15 cellular contexts compared by ENCODE assay signal in the genomic region with DNA sequence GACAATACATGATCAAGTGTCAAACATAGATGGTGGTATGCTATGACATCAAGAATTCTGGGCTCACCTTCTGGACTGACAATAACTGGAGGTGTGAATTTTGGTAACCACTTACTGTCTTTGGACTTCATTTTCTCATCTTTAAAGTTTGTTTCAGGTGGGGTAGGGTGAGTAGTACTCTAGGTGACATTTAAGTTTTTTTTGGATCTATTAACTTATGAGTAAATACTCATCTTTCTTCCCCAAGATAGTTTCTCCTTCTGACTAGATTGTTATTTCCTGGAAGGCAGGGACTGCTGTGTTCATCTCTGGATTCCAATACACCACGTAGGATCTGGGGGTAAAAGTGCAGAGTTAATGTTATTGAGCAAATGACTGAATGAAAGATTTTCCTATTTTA. TPM values are rescaled to one million over a fixed set of nuclear protein-coding genes. Genes with fewer than 3 reads are reported as not detected.
DNase-seq lines count a peak whose midpoint lies in the region; ATAC-seq, FAIRE-seq and TF ChIP-seq lines count a peak whose summit lies in the region.
"Had no signal": no experiment of that assay in that cellular context is flagged by ENCODE, and none has a peak within 500 bp of the region (broad histone marks: within the 10 kb centered on the region; RNA-seq: fewer than 3 reads in every experiment).

No MANE protein-coding gene starts in this region.

- ATAC-seq in activated CD4-positive, alpha-beta T cell treated with anti-CD3 and anti-CD28 coated beads for 36 hours, result peak; percentile 47
- peak; percentile 48 for ATAC-seq in stimulated activated naive CD8-positive, alpha-beta T cell treated with anti-CD3 and anti-CD28 coated beads, Interleukin-15, Interleukin-2, amounts not matched to agents 100 U/mL and 50 U/mL, for 24 hours
- ATAC-seq in T-helper 17 cell, result no peak
- ATAC-seq: GM23338 had no signal

- peaks cover 12% of the 10 kb centered on the region for H3K4me1 Mint-ChIP-seq in activated CD4-positive, alpha-beta T cell treated with anti-CD3 and anti-CD28 coated beads for 36 hours
- peaks cover 16% of the 10 kb centered on the region for H3K4me1 Mint-ChIP-seq in activated naive CD4-positive, alpha-beta T cell treated with anti-CD3 and anti-CD28 coated beads for 36 hours (ENCODE audit: low read depth)
- H3K4me1 Mint-ChIP-seq in T-helper 17 cell, result peaks cover 12% of the 10 kb centered on the region
- H3K4me1 Mint-ChIP-seq: GM23338 had no signal

- FAIRE-seq in GM12891 (lab: Jason Lieb, UNC), result peak; percentile 60
- FAIRE-seq: GM18507 had no signal

- CTCF ChIA-PET in activated CD4-positive, alpha-beta T cell treated with anti-CD3 and anti-CD28 coated beads for 36 hours (lab: Charles Lee), result interaction anchor here (1.0 kb wide), 1 partner anchor 10 kb away, joined by 3 read pairs; no protein-coding TSS in a partner anchor
- CTCF ChIA-PET in activated naive CD4-positive, alpha-beta T cell treated with anti-CD3 and anti-CD28 coated beads for 36 hours (lab: Charles Lee), result interaction anchor here (1.2 to 1.6 kb wide), 2 partner anchors 14 to 16 kb away, joined by 3 to 5 read pairs; no protein-coding TSS in a partner anchor

- DNase-seq in activated CD4-positive, alpha-beta T cell treated with anti-CD3 and anti-CD28 coated beads for 36 hours, result no peak
- no peak for DNase-seq in activated CD4-positive, alpha-beta T cell treated with anti-CD3 and anti-CD28 coated beads for 4 hours
- DNase-seq in activated naive CD4-positive, alpha-beta T cell treated with anti-CD3 and anti-CD28 coated beads for 36 hours, result peak; percentile 27
- no peak for DNase-seq in activated naive CD4-positive, alpha-beta T cell treated with Interleukin-2 at 50 U/mL for 16 hours
- DNase-seq in GM12891 (ENCODE audit: insufficient read length, low spot score) (no peak), T-helper 17 cell (no peak)
- DNase-seq in stimulated activated naive CD8-positive, alpha-beta T cell treated with anti-CD3 and anti-CD28 coated beads, Interleukin-15, Interleukin-2, amounts not matched to agents 100 U/mL and 50 U/mL, for 24 hours, result no peak
- DNase-seq: 8988T, AML-193, DMS53, GF-D8, H7 had no signal

- intact Hi-C loops in activated CD4-positive, alpha-beta T cell treated with anti-CD3 and anti-CD28 coated beads for 36 hours (cut with DNase I, micrococcal nuclease), result no loop called here
- intact Hi-C loops in activated naive CD4-positive, alpha-beta T cell treated with anti-CD3 and anti-CD28 coated beads for 36 hours (cut with micrococcal nuclease), result loop anchor here (1.0 kb wide), 2 partner anchors 19 to 102 kb away; no protein-coding TSS in a partner anchor

- peaks cover 4% of the 10 kb centered on the region for H3K36me3 Mint-ChIP-seq in activated CD4-positive, alpha-beta T cell treated with anti-CD3 and anti-CD28 coated beads for 36 hours (ENCODE audit: low read depth)
- peaks cover 2% of the 10 kb centered on the region for H3K36me3 Mint-ChIP-seq in activated naive CD4-positive, alpha-beta T cell treated with anti-CD3 and anti-CD28 coated beads for 36 hours (ENCODE audit: low read depth)
- H3K36me3 Mint-ChIP-seq in T-helper 17 cell (ENCODE audit: low read depth), result no peaks in the 10 kb centered on the region

- no peak overlapping the region for H3K27ac Mint-ChIP-seq in activated CD4-positive, alpha-beta T cell treated with anti-CD3 and anti-CD28 coated beads for 36 hours
- no peak overlapping the region for H3K27ac Mint-ChIP-seq in activated naive CD4-positive, alpha-beta T cell treated with anti-CD3 and anti-CD28 coated beads for 36 hours
- H3K27ac Mint-ChIP-seq in T-helper 17 cell, result no peak overlapping the region
- H3K27ac Mint-ChIP-seq: GM23338 had no signal

- H3K27me3 Mint-ChIP-seq in activated CD4-positive, alpha-beta T cell treated with anti-CD3 and anti-CD28 coated beads for 36 hours, result no peaks in the 10 kb centered on the region
- H3K27me3 Mint-ChIP-seq in activated naive CD4-positive, alpha-beta T cell treated with anti-CD3 and anti-CD28 coated beads for 36 hours (ENCODE audit: low read depth), result no peaks in the 10 kb centered on the region
- no peaks in the 10 kb centered on the region for H3K27me3 Mint-ChIP-seq in T-helper 17 cell

- H3K4me3 Mint-ChIP-seq in activated CD4-positive, alpha-beta T cell treated with anti-CD3 and anti-CD28 coated beads for 36 hours, result no peak overlapping the region
- no peak overlapping the region for H3K4me3 Mint-ChIP-seq in activated naive CD4-positive, alpha-beta T cell treated with anti-CD3 and anti-CD28 coated beads for 36 hours
- no peak overlapping the region for H3K4me3 Mint-ChIP-seq in T-helper 17 cell
- H3K4me3 Mint-ChIP-seq: GM23338 had no signal

- no peaks in the 10 kb centered on the region for H3K9me3 ChIP-seq in T-helper 17 cell (ENCODE audit: control insufficient read depth, low read length, poor library complexity, severe bottlenecking)
- H3K9me3 ChIP-seq: BLaER1 had no signal

- POLR2A ChIA-PET in activated CD4-positive, alpha-beta T cell treated with anti-CD3 and anti-CD28 coated beads for 36 hours (lab: Charles Lee), result interaction anchor here (1.6 kb wide), 1 partner anchor 22 kb away, joined by 4 read pairs; no protein-coding TSS in a partner anchor

- TF ChIP-seq POLR2A in GM12891 (IDR thresholded peaks at IDR 0.05; ENCODE audit: low read depth, low read length), result no peak

- no peaks in the 10 kb centered on the region for H3K9me3 Mint-ChIP-seq in activated CD4-positive, alpha-beta T cell treated with anti-CD3 and anti-CD28 coated beads for 36 hours (ENCODE audit: low read depth)
- H3K9me3 Mint-ChIP-seq in activated naive CD4-positive, alpha-beta T cell treated with anti-CD3 and anti-CD28 coated beads for 36 hours, result no peaks in the 10 kb centered on the region
- H3K9me3 Mint-ChIP-seq: GM23338 had no signal

TF ChIP-seq in GM12891, 5 proteins besides CTCF, POLR2A, EP300 and RAD21:
- TF ChIP-seq SPI1 (IDR thresholded peaks at IDR 0.05; ENCODE audit: low read depth, low read length) (no peak), PAX5 (IDR thresholded peaks at IDR 0.05; ENCODE audit: insufficient read depth, low read length, severe bottlenecking) (no peak), POU2F2 (IDR thresholded peaks at IDR 0.05; ENCODE audit: low read depth, low read length) (no peak), TAF1 (IDR thresholded peaks at IDR 0.05; ENCODE audit: low read depth, low read length) (no peak), POLR2AphosphoS5 (IDR thresholded peaks at IDR 0.05; ENCODE audit: low read depth, low read length) (no peak)
TF ChIP-seq in GM12891: peak in this region for 0.

RNA-seq across cellular contexts. Expression of gene ICOS, which starts 55.9 kb away (rescaled TPM):
- total RNA-seq in activated CD4-positive, alpha-beta T cell treated with anti-CD3 and anti-CD28 coated beads for 36 hours, result 100 to 1,000 TPM; 133 to 161 TPM
- 100 to 1,000 TPM; 197 to 211 TPM for total RNA-seq in activated naive CD4-positive, alpha-beta T cell treated with anti-CD3 and anti-CD28 coated beads for 36 hours
- 0.05 TPM for polyA plus RNA-seq in GM12891 (2012; ENCODE audit: low read depth, missing spikeins)
- 100 to 1,000 TPM in 1 of 2 donors, 10 to 100 TPM in 1; 71.5 to 122 TPM for total RNA-seq in T-helper 17 cell
- total RNA-seq: GM23338, H7 had no signal
- polyA plus RNA-seq: GM23338 had no signal
